ENCODE assay signal across 9 cellular contexts in the genomic region with DNA sequence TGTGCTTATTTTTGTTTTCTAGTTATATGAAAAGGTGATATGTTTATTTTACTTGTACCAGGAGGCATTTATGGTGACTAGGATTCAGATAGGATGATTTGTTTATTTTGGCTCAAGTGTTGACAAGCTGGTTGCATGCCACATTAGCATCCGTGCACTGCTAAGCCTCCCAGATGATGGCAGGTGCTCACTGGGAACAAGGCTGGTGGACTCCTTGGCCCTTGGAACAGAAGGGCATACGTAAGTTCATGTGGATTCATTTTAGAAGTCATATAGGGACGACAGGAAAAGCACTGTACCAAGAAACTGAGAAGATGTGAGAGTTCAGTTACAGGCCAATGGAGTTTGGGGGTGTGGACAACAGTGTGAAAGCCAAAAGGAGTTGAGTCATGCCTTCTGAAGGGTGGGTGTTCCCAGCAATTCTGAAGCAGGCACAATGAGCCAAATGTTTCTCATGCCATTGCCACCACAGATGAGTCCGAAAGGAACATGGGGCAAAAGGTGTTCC.
DNase-seq lines count a peak whose midpoint lies in the region; ATAC-seq and TF ChIP-seq lines count a peak whose summit lies in the region.
"Had no signal": no experiment of that assay in that cellular context is flagged by ENCODE, and none has a peak within 500 bp of the region (broad histone marks: within the 10 kb centered on the region; RNA-seq: fewer than 3 reads in every experiment).

No MANE protein-coding gene starts in this region.

- no peak overlapping the region for H3K4ac ChIP-seq in H9 (ENCODE audit: low read depth, low read length)

- H3K9me3 ChIP-seq in H9 (ENCODE audit: control insufficient read depth, low read depth, low read length): no peaks in the 10 kb centered on the region
- no peaks in the 10 kb centered on the region for H3K9me3 ChIP-seq in Caco-2

- TF ChIP-seq CTCF in AG09319 (IDR thresholded peaks at IDR 0.05; ENCODE audit: low read depth, low read length) (no peak), H9 (conservative IDR thresholded peaks at IDR 0.05) (no peak), Caco-2 (IDR thresholded peaks at IDR 0.05; ENCODE audit: insufficient read depth in 1 of 2, low read depth in 1 of 2, low read length in 1 of 2, severe bottlenecking in 1 of 2, unreplicated experiment in 1 of 2) (no peak)

- peak overlapping the region; percentile 17 for H2AK5ac ChIP-seq in H9 (ENCODE audit: insufficient read length, low read length)

- H3K14ac ChIP-seq in H9 (ENCODE audit: insufficient read depth, low read length): no peak overlapping the region; the same call in 1 of the 2 replicates

- no peak overlapping the region for H4K8ac ChIP-seq in H9 (replicated peaks; ENCODE audit: insufficient read length, low read depth, low read length)

- H4K20me1 ChIP-seq in H9 (ENCODE audit: control insufficient read depth, insufficient read depth, insufficient read length): no peaks in the 10 kb centered on the region

- H3K36me3 ChIP-seq in Caco-2 (ENCODE audit: control insufficient read depth, insufficient read depth, low read length): no peaks in the 10 kb centered on the region

- H3K27me3 Mint-ChIP-seq in H9 (ENCODE audit: low read depth) (no peaks in the 10 kb centered on the region), Caco-2 (ENCODE audit: insufficient read depth, unreplicated experiment) (no peaks in the 10 kb centered on the region)

- H3K56ac ChIP-seq in H9 (ENCODE audit: insufficient read length, low read depth, low read length): no peak overlapping the region

- no peak overlapping the region for H3K27ac ChIP-seq in H9 (ENCODE audit: insufficient read length, low read depth, low read length)

- no peaks in the 10 kb centered on the region; a peak in 1 of 5 replicates for H3K9me3 Mint-ChIP-seq in H9
- no peaks in the 10 kb centered on the region for H3K9me3 Mint-ChIP-seq in Caco-2 (ENCODE audit: unreplicated experiment)
- H3K9me3 Mint-ChIP-seq: activated naive CD4-positive, alpha-beta T cell treated with anti-CD3 and anti-CD28 coated beads, Interleukin-2, amount 50 U/mL, for 72 hours had no signal

- H2BK15ac ChIP-seq in H9 (ENCODE audit: low read depth, low read length): no peak overlapping the region

- POLR2A ChIA-PET in Caco-2 (lab: Charles Lee): no interaction called here

- no peak overlapping the region for H2BK20ac ChIP-seq in H9 (ENCODE audit: low read depth, low read length, poor library complexity, severe bottlenecking)

- DNase-seq in AG09319 (ENCODE audit: extremely low read depth, low read depth) (peak; percentile 78), H9 (no peak), NCI-H774 (lab: John Stamatoyannopoulos, UW) (peak; percentile 60), stromal cell of bone marrow (ENCODE audit: low read depth) (peak; percentile 90), Caco-2 (no peak)
- no peak for DNase-seq in activated naive CD4-positive, alpha-beta T cell (lab: John Stamatoyannopoulos, UW)

- H3K4me3 Mint-ChIP-seq in H9 (no peak overlapping the region), Caco-2 (ENCODE audit: unreplicated experiment) (no peak overlapping the region)

- H3K4me1 Mint-ChIP-seq in H9: peaks cover 58 to 60% of the 10 kb centered on the region in 2 experiments
- H3K4me1 Mint-ChIP-seq in Caco-2 (ENCODE audit: low read depth, unreplicated experiment): peaks cover 22% of the 10 kb centered on the region

- no peak overlapping the region for H3K23ac ChIP-seq in H9 (ENCODE audit: insufficient read length, low read depth, low read length)

- H2BK12ac ChIP-seq in H9 (ENCODE audit: insufficient read length, low read depth, low read length): no peak overlapping the region

- no peak overlapping the region for H3K9ac ChIP-seq in H9 (ENCODE audit: extremely low read depth, insufficient read length, low read length)

- H3K18ac ChIP-seq in H9 (ENCODE audit: insufficient read length, low read depth, low read length): no peak overlapping the region

- H3K79me2 ChIP-seq in H9 (ENCODE audit: insufficient read depth, low read length): peaks cover 8% of the 10 kb centered on the region; the same call in 1 of the 2 replicates

- WGBS in H9 (ENCODE audit: extremely low coverage, insufficient read length, low lambda C conversion rate): no CpG with 5 or more reads among the region's 4 CpGs

- H3K79me1 ChIP-seq in H9 (ENCODE audit: insufficient read depth, low read depth, low read length, poor library complexity, severe bottlenecking): peaks cover 6% of the 10 kb centered on the region

- H3K4me2 ChIP-seq in H9 (ENCODE audit: insufficient read depth, insufficient read length, low read length): no peak overlapping the region

- no peak overlapping the region for H4K91ac ChIP-seq in H9 (ENCODE audit: insufficient read length, low read depth, low read length)

- peak overlapping the region; percentile 52 to 94 (median 75); a peak in 5 of 7 replicates for H3K27ac Mint-ChIP-seq in H9
- no peak overlapping the region for H3K27ac Mint-ChIP-seq in Caco-2 (ENCODE audit: unreplicated experiment)
- H3K27ac Mint-ChIP-seq: activated naive CD4-positive, alpha-beta T cell treated with anti-CD3 and anti-CD28 coated beads, Interleukin-2, amount 50 U/mL, for 72 hours had no signal

- H3K36me3 Mint-ChIP-seq in H9 (ENCODE audit: insufficient read depth in 1 of 3, low read depth in 3 of 3) (peaks cover 0 to 7% (median 2%) of the 10 kb centered on the region in 3 experiments; a peak in 5 of 7 replicates), Caco-2 (ENCODE audit: insufficient read depth, unreplicated experiment) (peaks cover 11% of the 10 kb centered on the region)
- H3K36me3 Mint-ChIP-seq: activated naive CD4-positive, alpha-beta T cell treated with anti-CD3 and anti-CD28 coated beads, Interleukin-2, amount 50 U/mL, for 72 hours had no signal

- no peaks in the 10 kb centered on the region for H3K23me2 ChIP-seq in H9 (ENCODE audit: insufficient read length, low read depth, low read length, poor library complexity, severe bottlenecking)

- H4K5ac ChIP-seq in H9 (ENCODE audit: insufficient read length, low read depth, low read length): no peak overlapping the region

- no TSS peak for BruUV-seq in Caco-2 (replicated peaks; lab: Mats Ljungman, UMichigan)

- ATAC-seq in esophagus mucosa (peak; percentile 94), HG03460 (IDR thresholded peaks at IDR 0.05; ENCODE audit: unreplicated experiment) (no peak)

- intact Hi-C loops in Caco-2 (cut with micrococcal nuclease; ENCODE audit: unreplicated experiment): loop anchor here (10.0 kb wide), 1 partner anchor 167 kb away; a partner anchor contains a TSS

- H2AFZ ChIP-seq in H9 (ENCODE audit: low read length): no peak overlapping the region

- H3K4me3 ChIP-seq in Caco-2 (ENCODE audit: low read depth, low read length): no peak overlapping the region

- no peak overlapping the region for H3T11ph ChIP-seq in H9 (ENCODE audit: low read length)

- H3K4me1 ChIP-seq in H9 (ENCODE audit: insufficient read depth, low read length) (peaks cover 21% of the 10 kb centered on the region; the same call in 1 of the 2 replicates), Caco-2 (peaks cover 29% of the 10 kb centered on the region)

- no peak overlapping the region for H2BK120ac ChIP-seq in H9 (ENCODE audit: low read depth, low read length, poor library complexity, severe bottlenecking)

- H3K27me3 ChIP-seq in H9 (ENCODE audit: insufficient read depth, low read length) (no peaks in the 10 kb centered on the region), Caco-2 (replicated peaks; ENCODE audit: control insufficient read depth, insufficient read depth, low read length) (no peaks in the 10 kb centered on the region)

- CTCF ChIA-PET in Caco-2 (lab: Charles Lee): no interaction called here

- H2BK5ac ChIP-seq in H9 (ENCODE audit: insufficient read length, low read length): peak overlapping the region; percentile 75

Comparison
In these comparisons a context has a peak if more than half of its experiments do, and no peak if none do; other contexts are left out.
1. DNase-seq: peak in AG09319 (single experiment), NCI-H774 (single experiment) and stromal cell of bone marrow (single experiment); none in H9 (single experiment), activated naive CD4-positive, alpha-beta T cell (0 of 4) and Caco-2 (0 of 2).